10 cellular contexts compared by ENCODE assay signal in genomic region chr2:20356042-20356441, GRCh38. TPM values are rescaled to one million over a fixed set of nuclear protein-coding genes. Genes with fewer than 3 reads are reported as not detected.
DNase-seq lines count a peak whose midpoint lies in the region; ATAC-seq and TF ChIP-seq lines count a peak whose summit lies in the region.
"Had no signal": no experiment of that assay in that cellular context is flagged by ENCODE, and none has a peak within 500 bp of the region (broad histone marks: within the 10 kb centered on the region; RNA-seq: fewer than 3 reads in every experiment).

No MANE protein-coding gene starts in this region.

- peak; percentile 39 for DNase-seq in AG08396 (ENCODE audit: low spot score)
- peak; percentile 74 for DNase-seq in KBM-7
- DNase-seq in RPMI7951 (ENCODE audit: low read depth) = peak; percentile 86
- peak; percentile 82 for DNase-seq in fibroblast of pulmonary artery (ENCODE audit: low read depth)
- DNase-seq in effector CD4-positive, alpha-beta T cell = no peak
- no peak for DNase-seq in stimulated activated effector memory CD8-positive, alpha-beta T cell treated with anti-CD3 and anti-CD28 coated beads, Interleukin-12 subunit alpha, Interleukin-12 subunit beta, amount 100 ng/mL, for 72 hours (ENCODE audit: low spot score in 2 of 2)
- DNase-seq: left cardiac atrium had no signal

- ATAC-seq in stimulated activated effector memory CD8-positive, alpha-beta T cell treated with anti-CD3 and anti-CD28 coated beads, Interleukin-12 subunit alpha, Interleukin-12 subunit beta, amount 100 ng/mL, for 72 hours = no peak
- ATAC-seq in HG02642 (IDR thresholded peaks at IDR 0.05; ENCODE audit: poor library complexity, unreplicated experiment) (no peak), GM19324 (IDR thresholded peaks at IDR 0.05; ENCODE audit: low FRiP score, unreplicated experiment) (no peak)
- ATAC-seq: left cardiac atrium had no signal

- no peaks in the 10 kb centered on the region for H3K4me1 Mint-ChIP-seq in stimulated activated effector memory CD8-positive, alpha-beta T cell treated with anti-CD3 and anti-CD28 coated beads, Interleukin-12 subunit alpha, Interleukin-12 subunit beta, amount 100 ng/mL, for 72 hours

- H3K4me3 ChIP-seq in fibroblast of pulmonary artery (replicated peaks; ENCODE audit: low read depth, low read length) = no peak overlapping the region

- no peak overlapping the region for H3K27ac Mint-ChIP-seq in stimulated activated effector memory CD8-positive, alpha-beta T cell treated with anti-CD3 and anti-CD28 coated beads, Interleukin-12 subunit alpha, Interleukin-12 subunit beta, amount 100 ng/mL, for 72 hours
- H3K27ac Mint-ChIP-seq: dendritic cell treated with granulocyte-macrophage colony-stimulating factor and Interleukin-4, amounts not matched to agents 40 ng/mL and 50 ng/mL, for 4 days had no signal

- TF ChIP-seq CTCF in fibroblast of pulmonary artery (IDR thresholded peaks at IDR 0.05; ENCODE audit: low read length, missing control alignments) = no peak

- in situ Hi-C loops in KBM-7 (cut with MboI; ENCODE audit: low pct_unique_long_range_greater_than_20kb, low sequenced_read_pairs) = no loop called here

- H3K9me3 Mint-ChIP-seq in stimulated activated effector memory CD8-positive, alpha-beta T cell treated with anti-CD3 and anti-CD28 coated beads, Interleukin-12 subunit alpha, Interleukin-12 subunit beta, amount 100 ng/mL, for 72 hours = no peaks in the 10 kb centered on the region
- H3K9me3 Mint-ChIP-seq: dendritic cell treated with granulocyte-macrophage colony-stimulating factor and Interleukin-4, amounts not matched to agents 40 ng/mL and 50 ng/mL, for 4 days had no signal

- H3K4me3 Mint-ChIP-seq in stimulated activated effector memory CD8-positive, alpha-beta T cell treated with anti-CD3 and anti-CD28 coated beads, Interleukin-12 subunit alpha, Interleukin-12 subunit beta, amount 100 ng/mL, for 72 hours = no peak overlapping the region
- H3K4me3 Mint-ChIP-seq: dendritic cell treated with granulocyte-macrophage colony-stimulating factor and Interleukin-4, amounts not matched to agents 40 ng/mL and 50 ng/mL, for 4 days had no signal

- no peaks in the 10 kb centered on the region for H3K36me3 Mint-ChIP-seq in stimulated activated effector memory CD8-positive, alpha-beta T cell treated with anti-CD3 and anti-CD28 coated beads, Interleukin-12 subunit alpha, Interleukin-12 subunit beta, amount 100 ng/mL, for 72 hours

RNA-seq across cellular contexts. Expression of gene PUM2, which starts 5.4 kb away (rescaled TPM):
- total RNA-seq in RPMI7951 (2014; rRNA removed; shearing (Covaris generic)) = 24.9 and 25.0 TPM in 2 replicates

Comparison
In these comparisons a context has a peak if more than half of its experiments do, and no peak if none do; other contexts are left out.
1. DNase-seq: peak in AG08396 (single experiment), KBM-7 (single experiment), RPMI7951 (single experiment) and fibroblast of pulmonary artery (single experiment); none in effector CD4-positive, alpha-beta T cell (single experiment) and stimulated activated effector memory CD8-positive, alpha-beta T cell treated with anti-CD3 and anti-CD28 coated beads, Interleukin-12 subunit alpha, Interleukin-12 subunit beta, amount 100 ng/mL, for 72 hours (0 of 2).